Comparison of ENCODE assay signal across 13 cellular contexts in the genomic region with DNA sequence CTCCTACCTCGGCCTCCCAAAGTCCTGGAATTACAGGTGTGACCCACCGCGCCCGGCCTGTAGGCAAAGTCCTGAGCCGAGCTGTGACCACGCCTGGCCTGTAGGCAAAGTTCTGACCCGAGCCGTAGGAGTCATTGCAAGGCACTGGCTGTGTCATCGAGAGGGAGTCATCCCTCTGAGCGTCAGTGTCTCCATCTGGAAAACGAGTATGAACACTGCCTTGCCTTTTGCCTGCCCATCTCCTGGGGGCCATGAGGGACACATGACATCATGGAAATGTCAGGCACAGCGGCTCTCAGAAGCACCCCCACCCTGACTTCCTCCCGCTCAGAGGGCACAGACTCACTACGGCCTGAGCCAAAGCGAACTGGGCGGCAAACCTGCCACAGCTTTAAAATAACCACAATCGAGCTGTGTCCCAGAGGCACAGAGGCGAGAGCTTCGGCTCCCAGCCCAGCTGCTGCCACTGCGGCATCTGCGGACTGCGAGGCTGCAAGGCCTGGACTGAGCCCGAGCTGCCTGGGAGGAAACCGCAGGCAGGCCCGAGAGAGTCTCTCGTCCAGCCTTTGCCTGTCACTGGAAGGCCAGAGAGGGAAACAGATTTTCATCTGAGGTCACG. TPM values are rescaled to one million over a fixed set of nuclear protein-coding genes. Genes with fewer than 3 reads are reported as not detected.
DNase-seq lines count a peak whose midpoint lies in the region; ATAC-seq and TF ChIP-seq lines count a peak whose summit lies in the region.
"Had no signal": no experiment of that assay in that cellular context is flagged by ENCODE, and none has a peak within 500 bp of the region (broad histone marks: within the 10 kb centered on the region; RNA-seq: fewer than 3 reads in every experiment).

No MANE protein-coding gene starts in this region.

- H3K4me1 Mint-ChIP-seq in neural progenitor cell: peaks cover 48% of the 10 kb centered on the region
- H3K4me1 Mint-ChIP-seq in type B pancreatic cell (ENCODE audit: unreplicated experiment): peaks cover 26% of the 10 kb centered on the region

- no peak overlapping the region for H3K4me3 ChIP-seq in RWPE2 (ENCODE audit: severe bottlenecking)
- no peak overlapping the region for H3K4me3 ChIP-seq in neural progenitor cell
- H3K4me3 ChIP-seq: MG63 had no signal

- no peak overlapping the region for H3K4me2 ChIP-seq in neural progenitor cell

- DNase-seq in RWPE2 (ENCODE audit: low spot score): peak; percentile 48
- peak; percentile 49 for DNase-seq in cardiac septum (ENCODE audit: low spot score)
- DNase-seq in neural progenitor cell (ENCODE audit: low spot score): no peak
- no peak for DNase-seq in type B pancreatic cell (ENCODE audit: extremely low spot score, unreplicated experiment)
- DNase-seq in NK-92 treated with Interleukin-12 subunit alpha and Interleukin-12 subunit beta, amount 100 ng/mL, for 24 hours (lab: John Stamatoyannopoulos, UW): no peak
- no peak for DNase-seq in NCI-H345 (lab: John Stamatoyannopoulos, UW)
- no peak for DNase-seq in stimulated activated naive CD4-positive, alpha-beta T cell treated with Interleukin-2 at 50 U/mL for 16 hours (lab: John Stamatoyannopoulos, UW)
- DNase-seq: activated T-cell treated with anti-CD3 and anti-CD28 coated beads, Interleukin-2, amount 50 U/mL, for 72 hours; amygdala; MG63; OCI-M1; T-helper 1 cell had no signal

- no peaks in the 10 kb centered on the region for H3K79me2 ChIP-seq in neural progenitor cell (ENCODE audit: low read depth)

- H3F3A ChIP-seq in neural progenitor cell (ENCODE audit: low read depth): no peaks in the 10 kb centered on the region

- H3K27me3 Mint-ChIP-seq in neural progenitor cell (ENCODE audit: insufficient read depth, low read depth): peaks cover 15% of the 10 kb centered on the region
- no peaks in the 10 kb centered on the region for H3K27me3 Mint-ChIP-seq in type B pancreatic cell

- H3K27ac ChIP-seq in RWPE2 (ENCODE audit: poor library complexity, severe bottlenecking) (no peak overlapping the region), neural progenitor cell (no peak overlapping the region)

- H3K36me3 ChIP-seq in RWPE2 (ENCODE audit: low read depth) (no peaks in the 10 kb centered on the region), neural progenitor cell (no peaks in the 10 kb centered on the region)
- H3K36me3 ChIP-seq: MG63 had no signal

- intact Hi-C loops in cardiac septum (cut with DNase I): no loop called here

- no peaks in the 10 kb centered on the region for H3K9me3 ChIP-seq in RWPE2 (ENCODE audit: severe bottlenecking)
- H3K9me3 ChIP-seq in neural progenitor cell (ENCODE audit: low read depth): no peaks in the 10 kb centered on the region
- H3K9me3 ChIP-seq: MG63 had no signal

- H3K4me3 Mint-ChIP-seq in neural progenitor cell (no peak overlapping the region), type B pancreatic cell (no peak overlapping the region)
- H3K4me3 Mint-ChIP-seq: activated T-cell treated with anti-CD3 and anti-CD28 coated beads, Interleukin-2, amount 50 U/mL, for 72 hours had no signal

- H3K36me3 Mint-ChIP-seq in neural progenitor cell: no peaks in the 10 kb centered on the region
- H3K36me3 Mint-ChIP-seq in type B pancreatic cell: no peaks in the 10 kb centered on the region

- H3K9me3 Mint-ChIP-seq in neural progenitor cell (no peaks in the 10 kb centered on the region), type B pancreatic cell (no peaks in the 10 kb centered on the region)
- H3K9me3 Mint-ChIP-seq: activated T-cell treated with anti-CD3 and anti-CD28 coated beads, Interleukin-2, amount 50 U/mL, for 72 hours had no signal

- 0 out of 3 replicates have a peak, but pooled peaks have one; percentile 37 for ATAC-seq in RWPE2 (ENCODE audit: low read depth)
- ATAC-seq in HG03159 (IDR thresholded peaks at IDR 0.05; ENCODE audit: unreplicated experiment): no peak
- ATAC-seq: activated T-cell treated with anti-CD3 and anti-CD28 coated beads, Interleukin-2, amount 50 U/mL, for 72 hours had no signal

- no peak overlapping the region for H3K9ac ChIP-seq in neural progenitor cell

- TF ChIP-seq CTCF in RWPE2 (IDR thresholded peaks at IDR 0.05; ENCODE audit: poor library complexity, severe bottlenecking) (no peak), neural progenitor cell (IDR thresholded peaks at IDR 0.05) (no peak), type B pancreatic cell (conservative IDR thresholded peaks at IDR 0.05) (no peak)

- H2AFZ ChIP-seq in neural progenitor cell (replicated peaks): no peak overlapping the region

- no peaks in the 10 kb centered on the region for H4K20me1 ChIP-seq in neural progenitor cell (ENCODE audit: low read depth)

- H3K4me1 ChIP-seq in RWPE2 (ENCODE audit: insufficient read depth, poor library complexity, severe bottlenecking): no peaks in the 10 kb centered on the region
- H3K4me1 ChIP-seq in neural progenitor cell: peaks cover 4% of the 10 kb centered on the region

- H3K27ac Mint-ChIP-seq in neural progenitor cell (peak overlapping the region; percentile 42), type B pancreatic cell (peak overlapping the region; percentile 85)
- H3K27ac Mint-ChIP-seq: activated T-cell treated with anti-CD3 and anti-CD28 coated beads, Interleukin-2, amount 50 U/mL, for 72 hours had no signal

- H3K27me3 ChIP-seq in RWPE2 (ENCODE audit: insufficient read depth, poor library complexity, severe bottlenecking) (peaks cover 5% of the 10 kb centered on the region), neural progenitor cell (no peaks in the 10 kb centered on the region)
- H3K27me3 ChIP-seq: MG63 had no signal

RNA-seq across cellular contexts. Expression of gene RPH3AL, which starts 50.8 kb away (rescaled TPM):
- total RNA-seq in cardiac septum (5.5 TPM), neural progenitor cell (ENCODE audit: low replicate concordance) (7.5 TPM in 2 replicates), type B pancreatic cell (ENCODE audit: low replicate concordance) (13.5 and 14.9 TPM in 2 replicates)

Comparison
In these comparisons a context has a peak if more than half of its experiments do, and no peak if none do; other contexts are left out.
1. DNase-seq: peak in RWPE2 (single experiment) and cardiac septum (single experiment); none in neural progenitor cell (single experiment), type B pancreatic cell (single experiment), NK-92 treated with Interleukin-12 subunit alpha and Interleukin-12 subunit beta, amount 100 ng/mL, for 24 hours (single experiment), NCI-H345 (single experiment) and stimulated activated naive CD4-positive, alpha-beta T cell treated with Interleukin-2 at 50 U/mL for 16 hours (single experiment).